ENCODE assay signal across 8 cellular contexts in the genomic region with DNA sequence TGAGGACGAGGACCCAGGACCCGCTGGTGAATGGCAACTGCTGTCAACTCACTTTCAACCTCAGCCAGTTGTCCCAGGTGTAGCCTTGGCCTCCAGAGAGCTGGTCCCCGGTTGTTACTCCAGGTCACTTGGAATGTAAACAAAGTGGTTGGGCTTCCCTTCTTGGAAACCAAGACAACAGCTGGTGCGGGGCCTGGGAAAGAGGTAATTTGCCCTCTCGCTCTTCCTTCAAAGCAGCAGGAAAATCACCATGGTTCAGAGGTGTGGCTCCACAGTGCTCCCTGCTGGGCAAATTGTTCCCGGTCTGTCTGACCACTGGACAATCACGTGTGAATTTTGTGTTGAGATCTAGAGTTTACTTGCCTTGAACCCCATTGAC. TPM values are rescaled to one million over a fixed set of nuclear protein-coding genes. Genes with fewer than 3 reads are reported as not detected.
A peak's percentile ranks its signal among the peaks of the same experiment; 100 is the strongest.
DNase-seq lines count a peak whose midpoint lies in the region; ATAC-seq and TF ChIP-seq lines count a peak whose summit lies in the region.

No MANE protein-coding gene starts in this region.

- no peak for ATAC-seq in CD4-positive, alpha-beta T cell (ENCODE audit: poor library complexity)
- no peak for ATAC-seq in GM18498 (IDR thresholded peaks at IDR 0.05; ENCODE audit: unreplicated experiment)
- no peak for ATAC-seq in HG03521 (IDR thresholded peaks at IDR 0.05; ENCODE audit: unreplicated experiment)

- no peaks in the 10 kb centered on the region for H3K4me1 Mint-ChIP-seq in CD4-positive, alpha-beta T cell (ENCODE audit: low read depth)

- no peak overlapping the region for H3K27ac Mint-ChIP-seq in CD4-positive, alpha-beta T cell

- no peak overlapping the region for H3K4me3 ChIP-seq in H7 (ENCODE audit: insufficient read depth, low read depth, low read length)
- H3K4me3 ChIP-seq in WERI-Rb-1 (ENCODE audit: low read depth, low read length), result no peak overlapping the region
- no peak overlapping the region for H3K4me3 ChIP-seq in liver (ENCODE audit: low read depth in 1 of 3, low read length in 3 of 3)

- DNase-seq in CD4-positive, alpha-beta T cell, result no peak
- peak; percentile 49 for DNase-seq in H7
- DNase-seq in WERI-Rb-1, result peak; percentile 68
- no peak for DNase-seq in GDM1 (lab: John Stamatoyannopoulos, UW)
- DNase-seq in GOT3 (lab: John Stamatoyannopoulos, UW), result no peak

- TF ChIP-seq RAD21 in liver (IDR thresholded peaks at IDR 0.05), result peak; percentile 62 to 72

- peaks cover 5% of the 10 kb centered on the region for H3K27me3 ChIP-seq in CD4-positive, alpha-beta T cell (ENCODE audit: control insufficient read depth, insufficient read depth, low read length)
- no peaks in the 10 kb centered on the region for H3K27me3 ChIP-seq in H7 (ENCODE audit: control insufficient read depth, insufficient read depth, low read length)
- no peaks in the 10 kb centered on the region for H3K27me3 ChIP-seq in WERI-Rb-1 (ENCODE audit: insufficient read depth, low read depth, severe bottlenecking)
- H3K27me3 ChIP-seq in liver (ENCODE audit: control insufficient read depth in 4 of 4, insufficient read depth in 4 of 4, low read length in 3 of 4), result no peaks in the 10 kb centered on the region

- no peak overlapping the region for H3K4me3 Mint-ChIP-seq in CD4-positive, alpha-beta T cell

- CTCF ChIA-PET in CD4-positive, alpha-beta T cell (lab: Charles Lee), result no interaction called here

- H3K27me3 Mint-ChIP-seq in CD4-positive, alpha-beta T cell, result peaks cover 5% of the 10 kb centered on the region

- H3K9me3 Mint-ChIP-seq in CD4-positive, alpha-beta T cell, result no peaks in the 10 kb centered on the region

- POLR2A ChIA-PET in CD4-positive, alpha-beta T cell (lab: Charles Lee), result interaction anchor here (0.6 kb wide), 1 partner anchor 273 kb away, joined by 4 read pairs; no protein-coding TSS in a partner anchor

- no peak overlapping the region for H3K9ac ChIP-seq in liver (ENCODE audit: low read depth in 1 of 2, low read length in 2 of 2)

- intact Hi-C loops in CD4-positive, alpha-beta T cell (cut with DNase I, micrococcal nuclease), result no loop called here

- H3K36me3 ChIP-seq in H7 (replicated peaks; ENCODE audit: control insufficient read depth, insufficient read depth, low read length) (no peaks in the 10 kb centered on the region), WERI-Rb-1 (peaks cover 18% of the 10 kb centered on the region), liver (ENCODE audit: control insufficient read depth in 4 of 4, insufficient read depth in 3 of 4, low read depth in 1 of 4, low read length in 3 of 4) (no peaks in the 10 kb centered on the region)

- H3K4me1 ChIP-seq in liver (ENCODE audit: control insufficient read depth in 4 of 4, insufficient read depth in 4 of 4, low read length in 3 of 4), result peaks cover 0 to 6% (median 2%) of the 10 kb centered on the region in 4 donors

- peak; percentile 34 for TF ChIP-seq CTCF in CD4-positive, alpha-beta T cell (IDR thresholded peaks at IDR 0.05)
- peak; percentile 73 for TF ChIP-seq CTCF in WERI-Rb-1 (IDR thresholded peaks at IDR 0.05; ENCODE audit: low read depth, low read length)
- TF ChIP-seq CTCF in liver (IDR thresholded peaks at IDR 0.05; ENCODE audit: low read depth, low read length, missing input control), result peak; percentile 37

- WGBS in liver, result 54% methylated on average over 7 of the region's 7 CpGs

- no peaks in the 10 kb centered on the region for H3K36me3 Mint-ChIP-seq in CD4-positive, alpha-beta T cell (ENCODE audit: low read depth)

- H3K9me3 ChIP-seq in CD4-positive, alpha-beta T cell (ENCODE audit: control insufficient read depth, low read length), result no peaks in the 10 kb centered on the region
- H3K9me3 ChIP-seq in WERI-Rb-1 (ENCODE audit: severe bottlenecking) (no peaks in the 10 kb centered on the region), liver (ENCODE audit: control insufficient read depth in 4 of 4, low read length in 3 of 4) (no peaks in the 10 kb centered on the region)

- H3K27ac ChIP-seq in CD4-positive, alpha-beta T cell (ENCODE audit: low read depth, low read length), result no peak overlapping the region
- peak overlapping the region; percentile 16 for H3K27ac ChIP-seq in WERI-Rb-1
- no peak overlapping the region for H3K27ac ChIP-seq in liver (ENCODE audit: low read depth in 1 of 2, low read length in 2 of 2)

TF ChIP-seq in liver, 16 proteins besides CTCF, POLR2A, EP300 and RAD21:
- TF ChIP-seq, protein P1, sequence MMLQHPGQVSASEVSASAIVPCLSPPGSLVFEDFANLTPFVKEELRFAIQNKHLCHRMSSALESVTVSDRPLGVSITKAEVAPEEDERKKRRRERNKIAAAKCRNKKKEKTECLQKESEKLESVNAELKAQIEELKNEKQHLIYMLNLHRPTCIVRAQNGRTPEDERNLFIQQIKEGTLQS (IDR thresholded peaks at IDR 0.05), result no peak
- no peak for TF ChIP-seq EGR1 (IDR thresholded peaks at IDR 0.05; ENCODE audit: low read depth in 2 of 2)
- no peak for TF ChIP-seq SP1 (IDR thresholded peaks at IDR 0.05)
- TF ChIP-seq ZBTB33 (IDR thresholded peaks at IDR 0.05), result no peak
- TF ChIP-seq HNF4G (IDR thresholded peaks at IDR 0.05), result no peak
- TF ChIP-seq RXRA (IDR thresholded peaks at IDR 0.05), result no peak
- TF ChIP-seq, protein P2, sequence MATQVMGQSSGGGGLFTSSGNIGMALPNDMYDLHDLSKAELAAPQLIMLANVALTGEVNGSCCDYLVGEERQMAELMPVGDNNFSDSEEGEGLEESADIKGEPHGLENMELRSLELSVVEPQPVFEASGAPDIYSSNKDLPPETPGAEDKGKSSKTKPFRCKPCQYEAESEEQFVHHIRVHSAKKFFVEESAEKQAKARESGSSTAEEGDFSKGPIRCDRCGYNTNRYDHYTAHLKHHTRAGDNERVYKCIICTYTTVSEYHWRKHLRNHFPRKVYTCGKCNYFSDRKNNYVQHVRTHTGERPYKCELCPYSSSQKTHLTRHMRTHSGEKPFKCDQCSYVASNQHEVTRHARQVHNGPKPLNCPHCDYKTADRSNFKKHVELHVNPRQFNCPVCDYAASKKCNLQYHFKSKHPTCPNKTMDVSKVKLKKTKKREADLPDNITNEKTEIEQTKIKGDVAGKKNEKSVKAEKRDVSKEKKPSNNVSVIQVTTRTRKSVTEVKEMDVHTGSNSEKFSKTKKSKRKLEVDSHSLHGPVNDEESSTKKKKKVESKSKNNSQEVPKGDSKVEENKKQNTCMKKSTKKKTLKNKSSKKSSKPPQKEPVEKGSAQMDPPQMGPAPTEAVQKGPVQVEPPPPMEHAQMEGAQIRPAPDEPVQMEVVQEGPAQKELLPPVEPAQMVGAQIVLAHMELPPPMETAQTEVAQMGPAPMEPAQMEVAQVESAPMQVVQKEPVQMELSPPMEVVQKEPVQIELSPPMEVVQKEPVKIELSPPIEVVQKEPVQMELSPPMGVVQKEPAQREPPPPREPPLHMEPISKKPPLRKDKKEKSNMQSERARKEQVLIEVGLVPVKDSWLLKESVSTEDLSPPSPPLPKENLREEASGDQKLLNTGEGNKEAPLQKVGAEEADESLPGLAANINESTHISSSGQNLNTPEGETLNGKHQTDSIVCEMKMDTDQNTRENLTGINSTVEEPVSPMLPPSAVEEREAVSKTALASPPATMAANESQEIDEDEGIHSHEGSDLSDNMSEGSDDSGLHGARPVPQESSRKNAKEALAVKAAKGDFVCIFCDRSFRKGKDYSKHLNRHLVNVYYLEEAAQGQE (IDR thresholded peaks at IDR 0.05), result no peak
- no peak for TF ChIP-seq TAF1 (conservative IDR thresholded peaks at IDR 0.05)
- TF ChIP-seq HNF4A (conservative IDR thresholded peaks at IDR 0.05), result no peak
- TF ChIP-seq GABPA (IDR thresholded peaks at IDR 0.05 in 1 of 2, conservative IDR thresholded peaks at IDR 0.05 in 1 of 2), result no peak
- TF ChIP-seq FOXA2 (IDR thresholded peaks at IDR 0.05), result no peak
- no peak for TF ChIP-seq JUND (IDR thresholded peaks at IDR 0.05)
- TF ChIP-seq MAX (IDR thresholded peaks at IDR 0.05), result no peak
- no peak for TF ChIP-seq FOXA1 (IDR thresholded peaks at IDR 0.05)
- no peak for TF ChIP-seq NR2F2 (IDR thresholded peaks at IDR 0.05)
- TF ChIP-seq YY1 (IDR thresholded peaks at IDR 0.05), result no peak

RNA-seq across cellular contexts. Expression of gene SLC1A2, which starts 15.0 kb away (rescaled TPM):
- not detected for total RNA-seq in CD4-positive, alpha-beta T cell
- total RNA-seq in H7 (2014; rRNA removed; shearing (Covaris generic)), result 0.81 and 1.0 TPM in 2 replicates
- total RNA-seq in liver, result 10 to 100 TPM in 1 of 2 donors, 1 to 10 TPM in 1; 6.4 to 15.7 TPM
- 10 to 100 TPM; 11.3 to 19.5 TPM for polyA plus RNA-seq in liver

Comparison
In these comparisons a context has a peak if more than half of its experiments do, and no peak if none do; other contexts are left out.
1. DNase-seq: peak in H7 (single experiment) and WERI-Rb-1 (single experiment); none in CD4-positive, alpha-beta T cell (0 of 10), GDM1 (single experiment) and GOT3 (single experiment).
2. Peak in every context shown above with its lines, with median percentiles within 50 percentile points of each other: CTCF ChIP-seq.